ENCODE assay signal across 17 cellular contexts in the genomic region with DNA sequence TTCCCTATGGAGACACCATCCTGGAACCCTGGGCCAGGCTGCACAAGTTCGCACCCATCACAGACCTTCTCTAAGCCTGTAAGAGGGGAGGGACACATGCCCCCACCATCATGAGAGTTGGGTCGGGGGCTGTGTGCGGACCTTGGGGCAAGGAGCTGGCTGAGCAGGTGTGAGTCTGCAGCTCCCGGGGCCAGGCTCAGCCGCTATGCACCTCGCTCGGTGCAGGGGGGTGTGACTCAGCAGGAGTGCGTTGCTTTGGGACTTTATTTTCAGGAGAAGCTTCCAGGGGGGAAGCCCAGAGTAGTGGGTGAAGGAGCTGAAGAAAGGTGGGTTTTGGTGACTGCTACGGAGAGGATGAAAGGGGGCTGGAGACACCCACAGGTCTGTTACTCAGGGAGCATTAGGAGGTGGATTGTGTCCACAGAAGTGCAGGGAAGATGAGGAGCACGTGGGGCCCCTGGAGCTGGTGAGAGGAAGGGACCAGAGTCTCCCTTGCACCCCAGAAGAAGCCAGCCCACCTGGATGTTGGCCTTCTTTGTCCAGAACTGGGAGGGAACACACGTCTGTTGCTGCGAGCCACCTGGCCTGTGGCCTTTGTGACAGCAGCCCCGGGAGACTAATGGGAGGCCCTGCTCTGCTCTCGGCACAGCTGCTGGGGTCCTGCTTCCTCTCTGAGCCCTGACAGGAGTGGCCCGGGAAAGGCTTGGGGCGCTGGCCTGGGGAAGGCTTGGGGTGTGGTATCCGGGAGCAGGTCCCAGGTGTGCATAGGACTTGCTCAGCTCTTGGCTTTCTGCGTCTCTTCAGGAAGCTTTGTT.
DNase-seq lines count a peak whose midpoint lies in the region; ATAC-seq and TF ChIP-seq lines count a peak whose summit lies in the region.
"Had no signal": no experiment of that assay in that cellular context is flagged by ENCODE, and none has a peak within 500 bp of the region (broad histone marks: within the 10 kb centered on the region; RNA-seq: fewer than 3 reads in every experiment).

No MANE protein-coding gene starts in this region.

- peaks cover 100% of the 10 kb centered on the region for H3K27me3 ChIP-seq in PC-9 (ENCODE audit: insufficient read depth, low read depth)
- no peaks in the 10 kb centered on the region for H3K27me3 ChIP-seq in vagina

- H3K4me2 ChIP-seq in PC-9: no peak overlapping the region
- H3K4me2 ChIP-seq: KMS-11 had no signal

- TF ChIP-seq CTCF in osteocyte (IDR thresholded peaks at IDR 0.05) (no peak), PC-9 (conservative IDR thresholded peaks at IDR 0.05) (no peak), vagina (IDR thresholded peaks at IDR 0.05) (no peak)

- DNase-seq in activated naive CD4-positive, alpha-beta T cell treated with Interleukin-2 at 50 U/mL for 16 hours: no peak
- DNase-seq in islet precursor cell (peak; percentile 29), osteocyte (ENCODE audit: extremely low spot score, unreplicated experiment) (peak; percentile 69), PC-9 (no peak), vagina (ENCODE audit: extremely low spot score in 2 of 2) (no peak)
- DNase-seq: H7, IMR-90, NCI-H1105 treated with DMSO at 0.1 percent for 48 hours, NCI-H1694 treated with DMSO at 0.1 percent for 48 hours, NCI-H446, NCI-H526, SHP77 treated with DMSO at 0.1 percent for 48 hours had no signal

- H3K36me3 ChIP-seq in PC-9 (ENCODE audit: low read depth): no peaks in the 10 kb centered on the region
- no peaks in the 10 kb centered on the region for H3K36me3 ChIP-seq in vagina

- no peaks in the 10 kb centered on the region for H3K9me2 ChIP-seq in PC-9 (ENCODE audit: insufficient read depth)

- H3K36me3 Mint-ChIP-seq in activated naive CD4-positive, alpha-beta T cell treated with anti-CD3 and anti-CD28 coated beads, Interleukin-2, amount 50 U/mL, for 24 hours: no peaks in the 10 kb centered on the region
- H3K36me3 Mint-ChIP-seq in osteocyte (ENCODE audit: unreplicated experiment): no peaks in the 10 kb centered on the region
- H3K36me3 Mint-ChIP-seq: CD14-positive monocyte had no signal

- H3K4me3 Mint-ChIP-seq in activated naive CD4-positive, alpha-beta T cell treated with anti-CD3 and anti-CD28 coated beads, Interleukin-2, amount 50 U/mL, for 24 hours: no peak overlapping the region
- H3K4me3 Mint-ChIP-seq in osteocyte (ENCODE audit: unreplicated experiment): no peak overlapping the region
- H3K4me3 Mint-ChIP-seq: CD14-positive monocyte had no signal

- no peak overlapping the region for H3K4me3 ChIP-seq in PC-9
- no peak overlapping the region for H3K4me3 ChIP-seq in vagina
- H3K4me3 ChIP-seq: SK-N-MC had no signal

- H3K9me3 ChIP-seq in PC-9 (ENCODE audit: insufficient read depth, low read depth): no peaks in the 10 kb centered on the region; the same call in 1 of the 2 replicates
- H3K9me3 ChIP-seq in vagina: peaks cover 5% of the 10 kb centered on the region

- no peaks in the 10 kb centered on the region for H3K4me1 ChIP-seq in PC-9 (replicated peaks; ENCODE audit: insufficient read depth)
- no peaks in the 10 kb centered on the region for H3K4me1 ChIP-seq in vagina

- TF ChIP-seq POLR2A in vagina (IDR thresholded peaks at IDR 0.05): no peak

- H3K27ac Mint-ChIP-seq in activated naive CD4-positive, alpha-beta T cell treated with anti-CD3 and anti-CD28 coated beads, Interleukin-2, amount 50 U/mL, for 24 hours: peak overlapping the region; percentile 17
- no peak overlapping the region for H3K27ac Mint-ChIP-seq in osteocyte (ENCODE audit: unreplicated experiment)
- H3K27ac Mint-ChIP-seq: CD14-positive monocyte had no signal

- no peaks in the 10 kb centered on the region for H3F3A ChIP-seq in PC-9 (ENCODE audit: insufficient read depth, low read depth)

- peaks cover 6% of the 10 kb centered on the region for H3K9me3 Mint-ChIP-seq in activated naive CD4-positive, alpha-beta T cell treated with anti-CD3 and anti-CD28 coated beads, Interleukin-2, amount 50 U/mL, for 24 hours
- H3K9me3 Mint-ChIP-seq in osteocyte (ENCODE audit: unreplicated experiment): peaks cover 19% of the 10 kb centered on the region

- H2AFZ ChIP-seq in PC-9: no peak overlapping the region

- H3K27me3 Mint-ChIP-seq in activated naive CD4-positive, alpha-beta T cell treated with anti-CD3 and anti-CD28 coated beads, Interleukin-2, amount 50 U/mL, for 24 hours: peaks cover 3% of the 10 kb centered on the region
- H3K27me3 Mint-ChIP-seq in osteocyte (ENCODE audit: unreplicated experiment): peaks cover 8% of the 10 kb centered on the region

- no peaks in the 10 kb centered on the region for H4K20me1 ChIP-seq in PC-9 (ENCODE audit: insufficient read depth)

- no TSS peak for BruUV-seq in PC-9 (replicated peaks; lab: Mats Ljungman, UMichigan)

- intact Hi-C loops in PC-9 (cut with micrococcal nuclease; ENCODE audit: unreplicated experiment): no loop called here
- intact Hi-C loops in vagina (cut with DNase I): no loop called here

- no peaks in the 10 kb centered on the region for H3K79me2 ChIP-seq in PC-9 (ENCODE audit: low read depth)

- H3K27ac ChIP-seq in PC-9: no peak overlapping the region
- H3K27ac ChIP-seq in vagina: no peak overlapping the region
- H3K27ac ChIP-seq: KMS-11, SK-N-MC had no signal

- POLR2A ChIA-PET in PC-9 (lab: Charles Lee; ENCODE audit: unreplicated experiment): no interaction called here

- no peaks in the 10 kb centered on the region for H3K4me1 Mint-ChIP-seq in activated naive CD4-positive, alpha-beta T cell treated with anti-CD3 and anti-CD28 coated beads, Interleukin-2, amount 50 U/mL, for 24 hours
- H3K4me1 Mint-ChIP-seq in osteocyte (ENCODE audit: unreplicated experiment): no peaks in the 10 kb centered on the region
- H3K4me1 Mint-ChIP-seq: CD14-positive monocyte had no signal

- CTCF ChIA-PET in PC-9 (lab: Charles Lee): no interaction called here

- ATAC-seq in GM19328 (IDR thresholded peaks at IDR 0.05; ENCODE audit: unreplicated experiment): no peak

Comparison
In these comparisons a context has a peak if more than half of its experiments do, and no peak if none do; other contexts are left out.
1. DNase-seq: peak in islet precursor cell (single experiment) and osteocyte (single experiment); none in activated naive CD4-positive, alpha-beta T cell treated with Interleukin-2 at 50 U/mL for 16 hours (single experiment), PC-9 (0 of 2) and vagina (0 of 2).